In genomic region chr4:37453361-37454262, GRCh38 we compare ENCODE assay signal across 8 cellular contexts.
DNase-seq lines count a peak whose midpoint lies in the region; ATAC-seq and TF ChIP-seq lines count a peak whose summit lies in the region.

No MANE protein-coding gene starts in this region.

- peaks cover 5% of the 10 kb centered on the region for H3K4me1 ChIP-seq in A673 (ENCODE audit: insufficient read depth, low read length, poor library complexity, severe bottlenecking)
- peaks cover 9% of the 10 kb centered on the region for H3K4me1 ChIP-seq in SJCRH30
- H3K4me1 ChIP-seq in adipocyte (ENCODE audit: control insufficient read depth, insufficient read depth, low read length), result peaks cover 8% of the 10 kb centered on the region
- H3K4me1 ChIP-seq in left ventricle myocardium inferior, result peaks cover 14% of the 10 kb centered on the region
- peaks cover 0 to 4% of the 10 kb centered on the region in 2 experiments for H3K4me1 ChIP-seq in trophoblast cell (ENCODE audit: control insufficient read depth in 1 of 2, insufficient read depth in 2 of 2, low read length in 2 of 2)
- no peaks in the 10 kb centered on the region for H3K4me1 ChIP-seq in uterus

- H3K23ac ChIP-seq in trophoblast cell (ENCODE audit: low read length), result no peak overlapping the region

- H3K36me3 ChIP-seq in A673 (ENCODE audit: insufficient read depth, low read length, poor library complexity, severe bottlenecking) (no peaks in the 10 kb centered on the region), SJCRH30 (no peaks in the 10 kb centered on the region), adipocyte (ENCODE audit: control insufficient read depth, insufficient read depth, low read length, severe bottlenecking) (no peaks in the 10 kb centered on the region), left ventricle myocardium inferior (no peaks in the 10 kb centered on the region), trophoblast cell (ENCODE audit: control insufficient read depth in 1 of 2, insufficient read depth in 2 of 2, low read length in 2 of 2) (no peaks in the 10 kb centered on the region), uterus (no peaks in the 10 kb centered on the region)

- ATAC-seq in GM19023 (IDR thresholded peaks at IDR 0.05; ENCODE audit: unreplicated experiment) (peak; percentile 85), HG03354 (IDR thresholded peaks at IDR 0.05; ENCODE audit: poor library complexity, severe bottlenecking, unreplicated experiment) (peak; percentile 86)

- peak overlapping the region; percentile 80 for H3K4me2 ChIP-seq in trophoblast cell (ENCODE audit: low read length)

- H2AK5ac ChIP-seq in trophoblast cell (ENCODE audit: low read length), result no peak overlapping the region

- POLR2A ChIA-PET in A673 (lab: Charles Lee; ENCODE audit: low non-redundant PET), result no interaction called here

- H3K27ac ChIP-seq in A673 (ENCODE audit: low read depth, low read length, poor library complexity, severe bottlenecking) (no peak overlapping the region), SJCRH30 (peak overlapping the region; percentile 43), left ventricle myocardium inferior (replicated peaks) (no peak overlapping the region), trophoblast cell (ENCODE audit: low read depth, low read length) (peak overlapping the region; percentile 62), uterus (peak overlapping the region; percentile 75 to 78)

- CTCF ChIA-PET in A673 (lab: Charles Lee), result no interaction called here

- intact Hi-C loops in A673 (cut with micrococcal nuclease; ENCODE audit: unreplicated experiment), result loop anchor here (1.0 to 10.0 kb wide), 3 partner anchors 113 to 581 kb away; no protein-coding TSS in a partner anchor
- intact Hi-C loops in left ventricle myocardium inferior (cut with micrococcal nuclease), result no loop called here
- intact Hi-C loops in uterus (cut with DNase I; ENCODE audit: low total_unique reads), result loop anchor here (5.0 kb wide), 1 partner anchor 114 kb away; no protein-coding TSS in a partner anchor

- no CpG with 5 or more reads among the region's 76 CpGs for WGBS in trophoblast cell (ENCODE audit: extremely low coverage, insufficient coverage, insufficient read length)

- H3K27me3 ChIP-seq in A673 (replicated peaks; ENCODE audit: insufficient read depth, low read depth, low read length, poor library complexity), result peaks cover 82% of the 10 kb centered on the region
- H3K27me3 ChIP-seq in SJCRH30, result no peaks in the 10 kb centered on the region
- H3K27me3 ChIP-seq in adipocyte (replicated peaks; ENCODE audit: control insufficient read depth, insufficient read depth, low read length), result peaks cover 68% of the 10 kb centered on the region
- peaks cover 87% of the 10 kb centered on the region for H3K27me3 ChIP-seq in left ventricle myocardium inferior (ENCODE audit: low read depth)
- no peaks in the 10 kb centered on the region for H3K27me3 ChIP-seq in trophoblast cell (ENCODE audit: insufficient read depth, low read length)
- H3K27me3 ChIP-seq in uterus, result no peaks in the 10 kb centered on the region

- peak overlapping the region; percentile 93 for H2BK12ac ChIP-seq in trophoblast cell (ENCODE audit: low read length)

- peak overlapping the region; percentile 95 for H4K8ac ChIP-seq in trophoblast cell (ENCODE audit: low read depth, low read length)

- H3K79me1 ChIP-seq in trophoblast cell (ENCODE audit: low read length), result peaks cover 21% of the 10 kb centered on the region

- H3K9me3 ChIP-seq in A673 (ENCODE audit: low read depth, low read length, poor library complexity, severe bottlenecking) (no peaks in the 10 kb centered on the region), SJCRH30 (replicated peaks) (no peaks in the 10 kb centered on the region), adipocyte (ENCODE audit: control insufficient read depth, low read length) (peaks cover 6% of the 10 kb centered on the region), left ventricle myocardium inferior (replicated peaks) (no peaks in the 10 kb centered on the region), trophoblast cell (ENCODE audit: insufficient read depth, low read depth, low read length) (no peaks in the 10 kb centered on the region), uterus (no peaks in the 10 kb centered on the region)

- peak overlapping the region; percentile 89 for H3K4ac ChIP-seq in trophoblast cell (ENCODE audit: low read depth, low read length)

- peaks cover 10% of the 10 kb centered on the region for H3K79me2 ChIP-seq in trophoblast cell (ENCODE audit: control insufficient read depth, insufficient read depth, low read length, poor library complexity)

- peak overlapping the region; percentile 97 for H2BK5ac ChIP-seq in trophoblast cell (ENCODE audit: low read depth, low read length, poor library complexity)

- H4K91ac ChIP-seq in trophoblast cell (ENCODE audit: low read depth, low read length), result peak overlapping the region; percentile 98

- H3K18ac ChIP-seq in trophoblast cell (ENCODE audit: low read length), result peak overlapping the region; percentile 93

- peak overlapping the region; percentile 100 for H2BK120ac ChIP-seq in trophoblast cell (ENCODE audit: insufficient read depth, low read length, poor library complexity)

- no peak for TF ChIP-seq CTCF in A673 (conservative IDR thresholded peaks at IDR 0.05; ENCODE audit: low read depth, low read length)
- TF ChIP-seq CTCF in left ventricle myocardium inferior (IDR thresholded peaks at IDR 0.05; ENCODE audit: borderline replicate concordance), result no peak
- peak in 1 of 4 experiments; percentile 15 for TF ChIP-seq CTCF in uterus (IDR thresholded peaks at IDR 0.05)

- peak overlapping the region; percentile 63 for H4K12ac ChIP-seq in trophoblast cell (ENCODE audit: low read depth, low read length)

- DNase-seq in A673 (ENCODE audit: low spot score) (peak; percentile 30), SJCRH30 (peak; percentile 56 to 77), adipocyte (ENCODE audit: low read depth) (peak; percentile 41), left ventricle myocardium inferior (peak; percentile 42), trophoblast cell (peak; percentile 86 to 90), uterus (peak; percentile 36 to 45)

- TF ChIP-seq POLR2A in uterus (IDR thresholded peaks at IDR 0.05), result peak in 1 of 2 donors; percentile 37

- H3K9ac ChIP-seq in adipocyte (ENCODE audit: low read length), result no peak overlapping the region
- peak overlapping the region; percentile 90 for H3K9ac ChIP-seq in trophoblast cell (ENCODE audit: low read length)

- H3K14ac ChIP-seq in trophoblast cell (ENCODE audit: low read length), result peak overlapping the region; percentile 95

- BruUV-seq in A673 (replicated peaks; lab: Mats Ljungman, UMichigan), result no TSS peak

- peak overlapping the region; percentile 34 for H3K4me3 ChIP-seq in A673 (ENCODE audit: low read depth, low read length, poor library complexity, severe bottlenecking)
- H3K4me3 ChIP-seq in SJCRH30, result peak overlapping the region; percentile 76
- H3K4me3 ChIP-seq in adipocyte (ENCODE audit: low read length), result peak overlapping the region; percentile 75
- H3K4me3 ChIP-seq in left ventricle myocardium inferior, result peak overlapping the region; percentile 69
- H3K4me3 ChIP-seq in trophoblast cell (ENCODE audit: low read depth, low read length), result peak overlapping the region; percentile 73
- H3K4me3 ChIP-seq in uterus, result peak overlapping the region; percentile 37 to 46

- H2AFZ ChIP-seq in trophoblast cell (ENCODE audit: insufficient read depth, low read length, poor library complexity), result peak overlapping the region; percentile 97

Comparison
In these comparisons a context has a peak if more than half of its experiments do, and no peak if none do; other contexts are left out.
1. DNase-seq: peak in every context shown above with its lines; median percentile 88 in trophoblast cell; 66 in SJCRH30; 42 in left ventricle myocardium inferior; 41 in adipocyte; 40 in uterus; 30 in A673.
2. H3K27ac ChIP-seq: peak in SJCRH30 (single experiment), trophoblast cell (single experiment) and uterus (2 of 2); none in A673 (single experiment) and left ventricle myocardium inferior (single experiment).
3. Peak in every context shown above with its lines, with median percentiles within 50 percentile points of each other: H3K4me3 ChIP-seq.